1 cellular context compared by ENCODE assay signal in the genomic region with DNA sequence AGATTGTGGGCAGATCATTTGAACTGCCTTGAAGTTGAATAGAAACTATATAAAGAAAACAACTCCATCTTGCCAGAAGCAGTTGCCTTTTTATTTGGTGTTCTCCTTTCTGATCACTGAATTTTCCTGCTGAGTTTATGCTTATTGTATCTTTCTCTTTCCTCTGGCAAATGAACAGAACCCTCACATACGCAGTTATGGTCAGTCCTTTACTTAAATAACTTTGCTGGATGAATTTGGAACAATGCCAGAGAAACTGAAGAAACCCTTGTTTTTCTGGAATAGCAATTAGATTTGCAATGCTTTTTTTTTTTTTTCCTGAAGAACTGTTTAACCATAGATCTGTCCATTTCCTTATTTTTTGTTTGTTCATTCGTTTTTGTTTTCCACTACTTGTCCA.
TF ChIP-seq lines count a peak whose summit lies in the region.

No MANE protein-coding gene starts in this region.

TF ChIP-seq in K562, 482 proteins besides CTCF, POLR2A, EP300 and RAD21 (continued from another document):
- TF ChIP-seq, protein P1, sequence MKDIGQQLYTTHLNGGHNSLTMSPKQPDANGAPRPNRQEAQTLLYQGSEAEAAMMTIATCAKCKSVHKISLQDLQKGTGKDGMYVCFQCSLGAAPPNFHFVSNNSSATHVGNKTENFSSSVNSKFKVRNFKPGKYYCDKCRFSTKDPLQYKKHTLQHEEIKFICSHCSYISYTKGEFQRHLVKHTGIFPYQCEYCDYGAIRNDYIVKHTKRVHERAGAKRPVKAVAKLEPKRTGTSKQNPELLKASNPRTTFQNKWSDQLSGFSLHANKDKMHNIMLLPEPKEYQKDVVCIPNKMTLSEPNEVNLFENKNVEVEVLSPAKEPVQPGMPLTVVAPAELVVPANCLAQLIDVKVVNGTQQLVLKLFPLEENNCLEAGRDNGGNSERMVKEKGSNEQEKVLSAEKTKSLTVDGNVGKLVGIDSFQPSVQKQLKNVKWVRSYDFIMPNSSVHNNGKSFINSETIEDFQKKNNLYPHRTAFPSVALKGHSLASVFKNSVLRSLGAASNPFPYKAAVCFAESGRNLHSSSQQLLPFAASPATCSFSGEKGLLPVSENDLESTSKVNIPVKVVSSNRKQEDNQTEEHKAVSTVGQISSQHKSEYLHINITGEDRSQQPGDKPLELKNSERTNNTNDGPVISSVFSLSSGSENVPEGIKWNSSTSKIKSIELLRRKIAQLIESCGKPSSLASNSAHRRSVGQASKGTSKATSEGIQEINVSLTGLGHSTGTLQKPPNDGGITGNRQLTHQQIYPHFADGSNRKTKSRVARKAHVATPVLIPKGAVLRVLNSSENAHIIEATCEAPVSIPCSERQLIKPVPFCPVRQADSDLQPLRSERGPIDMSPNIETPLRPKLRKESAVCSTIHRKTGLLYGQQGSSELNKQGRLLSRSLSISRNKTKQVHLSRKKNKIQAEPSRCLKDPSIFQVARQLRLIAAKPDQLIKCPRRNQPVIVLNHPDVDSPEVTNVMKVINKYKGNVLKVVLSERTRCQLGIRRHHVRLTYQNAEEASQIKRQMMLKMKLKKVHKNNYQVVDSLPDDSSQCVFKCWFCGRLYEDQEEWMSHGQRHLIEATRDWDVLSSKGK (CRISPR knock-in tag; IDR thresholded peaks at IDR 0.05): no peak
- TF ChIP-seq, protein P2, sequence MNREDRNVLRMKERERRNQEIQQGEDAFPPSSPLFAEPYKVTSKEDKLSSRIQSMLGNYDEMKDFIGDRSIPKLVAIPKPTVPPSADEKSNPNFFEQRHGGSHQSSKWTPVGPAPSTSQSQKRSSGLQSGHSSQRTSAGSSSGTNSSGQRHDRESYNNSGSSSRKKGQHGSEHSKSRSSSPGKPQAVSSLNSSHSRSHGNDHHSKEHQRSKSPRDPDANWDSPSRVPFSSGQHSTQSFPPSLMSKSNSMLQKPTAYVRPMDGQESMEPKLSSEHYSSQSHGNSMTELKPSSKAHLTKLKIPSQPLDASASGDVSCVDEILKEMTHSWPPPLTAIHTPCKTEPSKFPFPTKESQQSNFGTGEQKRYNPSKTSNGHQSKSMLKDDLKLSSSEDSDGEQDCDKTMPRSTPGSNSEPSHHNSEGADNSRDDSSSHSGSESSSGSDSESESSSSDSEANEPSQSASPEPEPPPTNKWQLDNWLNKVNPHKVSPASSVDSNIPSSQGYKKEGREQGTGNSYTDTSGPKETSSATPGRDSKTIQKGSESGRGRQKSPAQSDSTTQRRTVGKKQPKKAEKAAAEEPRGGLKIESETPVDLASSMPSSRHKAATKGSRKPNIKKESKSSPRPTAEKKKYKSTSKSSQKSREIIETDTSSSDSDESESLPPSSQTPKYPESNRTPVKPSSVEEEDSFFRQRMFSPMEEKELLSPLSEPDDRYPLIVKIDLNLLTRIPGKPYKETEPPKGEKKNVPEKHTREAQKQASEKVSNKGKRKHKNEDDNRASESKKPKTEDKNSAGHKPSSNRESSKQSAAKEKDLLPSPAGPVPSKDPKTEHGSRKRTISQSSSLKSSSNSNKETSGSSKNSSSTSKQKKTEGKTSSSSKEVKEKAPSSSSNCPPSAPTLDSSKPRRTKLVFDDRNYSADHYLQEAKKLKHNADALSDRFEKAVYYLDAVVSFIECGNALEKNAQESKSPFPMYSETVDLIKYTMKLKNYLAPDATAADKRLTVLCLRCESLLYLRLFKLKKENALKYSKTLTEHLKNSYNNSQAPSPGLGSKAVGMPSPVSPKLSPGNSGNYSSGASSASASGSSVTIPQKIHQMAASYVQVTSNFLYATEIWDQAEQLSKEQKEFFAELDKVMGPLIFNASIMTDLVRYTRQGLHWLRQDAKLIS (CRISPR knock-in tag; IDR thresholded peaks at IDR 0.05): no peak
- no peak for TF ChIP-seq ZEB2 (IDR thresholded peaks at IDR 0.05)
TF ChIP-seq in K562: peak in this region for 1.
